ENCODE assay signal across 25 cellular contexts in the genomic region with DNA sequence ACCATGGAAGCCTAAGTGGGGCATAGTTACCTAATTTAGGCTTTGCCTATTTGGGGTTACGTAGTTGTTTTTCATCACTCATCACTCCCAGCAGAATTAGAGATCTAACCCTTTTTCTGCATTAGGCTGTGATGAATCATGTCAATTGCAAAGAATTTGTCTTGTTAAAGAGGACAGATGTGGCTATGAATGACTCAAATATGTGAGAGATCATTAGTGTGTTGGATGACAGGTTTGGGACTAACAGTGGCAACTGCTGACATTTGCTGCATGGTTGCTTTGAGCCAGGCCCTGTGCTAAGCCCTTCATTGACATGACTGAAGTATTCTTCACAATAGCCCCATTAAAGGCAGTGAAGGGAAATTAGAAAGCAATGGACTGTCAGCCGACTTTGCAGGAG.
A peak's percentile ranks its signal among the peaks of the same experiment; 100 is the strongest.
DNase-seq lines count a peak whose midpoint lies in the region; ATAC-seq, FAIRE-seq and TF ChIP-seq lines count a peak whose summit lies in the region.
"Had no signal": no experiment of that assay in that cellular context is flagged by ENCODE, and none has a peak within 500 bp of the region (broad histone marks: within the 10 kb centered on the region; RNA-seq: fewer than 3 reads in every experiment).

No MANE protein-coding gene starts in this region.

- no peak overlapping the region for H3K4me3 Mint-ChIP-seq in neural progenitor cell
- H3K4me3 Mint-ChIP-seq: CD8-positive, alpha-beta T cell; GM23338; IgD-negative memory B cell; T-cell had no signal

- FAIRE-seq in kidney (lab: Jason Lieb, UNC) = no peak
- FAIRE-seq: GM12878 had no signal

- intact Hi-C loops in kidney (cut with DNase I) = no loop called here

- H3K4me1 ChIP-seq in neural progenitor cell (no peaks in the 10 kb centered on the region), kidney (ENCODE audit: control insufficient read depth in 1 of 2, insufficient read depth in 1 of 2, low read depth in 1 of 2, low read length in 2 of 2) (no peaks in the 10 kb centered on the region)
- H3K4me1 ChIP-seq: BLaER1 treated with 17β-estradiol and CSF1 and Interleukin-3, amounts not matched to agents 10 nM and 100 nM; HAP-1; Peyer's patch; SJCRH30 had no signal

- no peak overlapping the region for H3K27ac Mint-ChIP-seq in neural progenitor cell
- H3K27ac Mint-ChIP-seq: CD8-positive, alpha-beta T cell; GM23338; IgD-negative memory B cell; T-cell had no signal

- H3K36me3 Mint-ChIP-seq in neural progenitor cell = no peaks in the 10 kb centered on the region
- H3K36me3 Mint-ChIP-seq: CD8-positive, alpha-beta T cell; IgD-negative memory B cell; T-cell had no signal

- no peaks in the 10 kb centered on the region for H3K27me3 Mint-ChIP-seq in neural progenitor cell (ENCODE audit: insufficient read depth, low read depth)
- H3K27me3 Mint-ChIP-seq: IgD-negative memory B cell had no signal

- no peaks in the 10 kb centered on the region for H3K79me2 ChIP-seq in neural progenitor cell (ENCODE audit: low read depth)

- peak; percentile 36 for DNase-seq in ELR (ENCODE audit: low read depth)
- peak; percentile 35 for DNase-seq in M059J (ENCODE audit: low read depth)
- DNase-seq in epithelial cell of esophagus (ENCODE audit: low read depth) = peak; percentile 36
- peak; percentile 28 for DNase-seq in neural progenitor cell (ENCODE audit: low spot score)
- DNase-seq in kidney = no peak
- no peak for DNase-seq in NCI-H2107 treated with DMSO at 0.1 percent for 48 hours (lab: John Stamatoyannopoulos, UW; ENCODE audit: unreplicated experiment)
- DNase-seq: CD8-positive, alpha-beta T cell; Karpas-422; MM.1S; NCI-H1048; NCI-H1436; NCI-H2029; NCI-H345; NCI-H524 treated with DMSO at 0.1 percent for 48 hours; NCI-H82; Peyer's patch; T-cell had no signal

- no peaks in the 10 kb centered on the region for H3K27me3 ChIP-seq in neural progenitor cell
- H3K27me3 ChIP-seq: BLaER1 treated with 17β-estradiol and CSF1 and Interleukin-3, amounts not matched to agents 10 nM and 100 nM; Peyer's patch; SJCRH30 had no signal

- H3K36me3 ChIP-seq in neural progenitor cell (peaks cover 7% of the 10 kb centered on the region), kidney (ENCODE audit: control insufficient read depth in 1 of 2, insufficient read depth in 2 of 2, low read length in 2 of 2) (no peaks in the 10 kb centered on the region)
- H3K36me3 ChIP-seq: BLaER1 treated with 17β-estradiol and CSF1 and Interleukin-3, amounts not matched to agents 10 nM and 100 nM; HAP-1; Peyer's patch; SJCRH30 had no signal

- H3K4me2 ChIP-seq in neural progenitor cell = no peak overlapping the region
- H3K4me2 ChIP-seq: BLaER1 treated with 17β-estradiol and CSF1 and Interleukin-3, amounts not matched to agents 10 nM and 100 nM; GM23338 had no signal

- TF ChIP-seq CTCF in epithelial cell of esophagus (IDR thresholded peaks at IDR 0.05; ENCODE audit: insufficient read depth, low read depth, low read length, missing control alignments) = no peak
- TF ChIP-seq CTCF in neural progenitor cell (IDR thresholded peaks at IDR 0.05) = no peak
- TF ChIP-seq CTCF in kidney (IDR thresholded peaks at IDR 0.05; ENCODE audit: borderline replicate concordance, extremely low read depth, insufficient read depth) = no peak

- no peaks in the 10 kb centered on the region for H3K4me1 Mint-ChIP-seq in neural progenitor cell
- H3K4me1 Mint-ChIP-seq: GM23338, IgD-negative memory B cell, T-cell had no signal

- H2AFZ ChIP-seq in neural progenitor cell (replicated peaks) = no peak overlapping the region
- H2AFZ ChIP-seq: GM23338 had no signal

- no peak overlapping the region for H3K9ac ChIP-seq in neural progenitor cell
- H3K9ac ChIP-seq in kidney (ENCODE audit: low read length in 2 of 2) = no peak overlapping the region
- H3K9ac ChIP-seq: BLaER1 treated with 17β-estradiol and CSF1 and Interleukin-3, amounts not matched to agents 10 nM and 100 nM had no signal

- H3K4me3 ChIP-seq in epithelial cell of esophagus (ENCODE audit: low read length) (no peak overlapping the region), neural progenitor cell (no peak overlapping the region), kidney (ENCODE audit: low read length in 2 of 2) (no peak overlapping the region)
- H3K4me3 ChIP-seq: BLaER1 treated with 17β-estradiol and CSF1 and Interleukin-3, amounts not matched to agents 10 nM and 100 nM; GM12878; GM23338; HAP-1; Peyer's patch; SJCRH30 had no signal

- H3K9me3 ChIP-seq in neural progenitor cell (ENCODE audit: low read depth) (no peaks in the 10 kb centered on the region), kidney (ENCODE audit: control insufficient read depth in 1 of 2, low read length in 2 of 2) (no peaks in the 10 kb centered on the region)
- H3K9me3 ChIP-seq: HAP-1, Peyer's patch, SJCRH30 had no signal

- H3K9me3 Mint-ChIP-seq in neural progenitor cell = no peaks in the 10 kb centered on the region

- H3K27ac ChIP-seq in neural progenitor cell (no peak overlapping the region), kidney (ENCODE audit: low read depth in 2 of 2, low read length in 2 of 2) (no peak overlapping the region)
- H3K27ac ChIP-seq: BLaER1 treated with 17β-estradiol and CSF1 and Interleukin-3, amounts not matched to agents 10 nM and 100 nM; Peyer's patch; SJCRH30 had no signal

- ATAC-seq in HG03520 (IDR thresholded peaks at IDR 0.05; ENCODE audit: unreplicated experiment) = no peak
- no peak for ATAC-seq in GM21360 (IDR thresholded peaks at IDR 0.05; ENCODE audit: unreplicated experiment)
- ATAC-seq: CD8-positive, alpha-beta T cell; GM12878; GM23338; T-cell had no signal

- no peaks in the 10 kb centered on the region for H4K20me1 ChIP-seq in neural progenitor cell (ENCODE audit: low read depth)
- H4K20me1 ChIP-seq: BLaER1 treated with 17β-estradiol and CSF1 and Interleukin-3, amounts not matched to agents 10 nM and 100 nM had no signal

- H3F3A ChIP-seq in neural progenitor cell (ENCODE audit: low read depth) = peaks cover 4% of the 10 kb centered on the region

Comparison
In these comparisons a context has a peak if more than half of its experiments do, and no peak if none do; other contexts are left out.
1. DNase-seq: peak in ELR (single experiment), M059J (single experiment), epithelial cell of esophagus (single experiment) and neural progenitor cell (single experiment); none in kidney (single experiment) and NCI-H2107 treated with DMSO at 0.1 percent for 48 hours (single experiment).